ENCODE assay signal across 1 cellular context in the genomic region with DNA sequence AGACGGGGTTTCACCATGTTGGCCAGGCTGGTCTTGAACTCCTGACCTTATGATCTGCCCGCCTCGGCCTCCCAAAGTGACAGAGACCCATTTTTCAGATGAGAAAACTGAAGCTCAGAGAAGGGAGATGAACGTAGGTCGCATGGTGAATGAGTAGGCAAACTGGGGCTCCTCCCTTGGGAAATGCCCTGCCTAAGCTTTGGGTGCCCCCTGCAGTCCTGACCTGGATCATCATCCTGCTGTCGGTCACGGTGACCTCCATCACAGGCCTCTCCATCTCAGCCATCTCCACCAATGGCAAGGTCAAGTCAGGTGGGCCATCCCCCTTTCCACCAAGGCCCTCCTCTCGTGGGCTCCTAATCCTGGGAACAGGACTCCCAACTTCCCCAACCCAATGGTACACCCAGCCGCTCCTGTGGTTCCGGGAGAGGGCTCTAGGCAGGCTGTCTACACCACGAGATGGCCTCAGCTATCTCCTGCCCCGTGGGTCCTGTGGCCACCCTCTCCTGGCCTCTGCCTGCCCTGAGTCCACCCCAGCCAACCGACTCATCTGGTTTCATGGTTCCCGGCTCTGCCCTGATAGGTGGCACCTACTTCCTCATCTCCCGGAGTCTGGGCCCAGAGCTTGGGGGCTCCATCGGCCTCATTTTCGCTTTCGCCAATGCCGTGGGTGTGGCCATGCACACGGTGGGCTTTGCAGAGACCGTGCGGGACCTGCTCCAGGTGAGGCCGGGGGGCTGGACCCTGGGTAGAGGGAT.
TF ChIP-seq lines count a peak whose summit lies in the region.

No MANE protein-coding gene starts in this region.

TF ChIP-seq in GM23338, 12 proteins besides CTCF, POLR2A, EP300 and RAD21 (continued from another document):
- TF ChIP-seq ZNF462 (CRISPR knock-in tag; IDR thresholded peaks at IDR 0.05): no peak
- no peak for TF ChIP-seq ZNF331 (CRISPR knock-in tag; IDR thresholded peaks at IDR 0.05; ENCODE audit: low read depth)
- no peak for TF ChIP-seq EZH2phosphoT487 (IDR thresholded peaks at IDR 0.05; ENCODE audit: unreplicated experiment)
- TF ChIP-seq REST (IDR thresholded peaks at IDR 0.05; ENCODE audit: unreplicated experiment): no peak
- TF ChIP-seq NANOG (IDR thresholded peaks at IDR 0.05; ENCODE audit: borderline replicate concordance): no peak
- TF ChIP-seq, protein P1, sequence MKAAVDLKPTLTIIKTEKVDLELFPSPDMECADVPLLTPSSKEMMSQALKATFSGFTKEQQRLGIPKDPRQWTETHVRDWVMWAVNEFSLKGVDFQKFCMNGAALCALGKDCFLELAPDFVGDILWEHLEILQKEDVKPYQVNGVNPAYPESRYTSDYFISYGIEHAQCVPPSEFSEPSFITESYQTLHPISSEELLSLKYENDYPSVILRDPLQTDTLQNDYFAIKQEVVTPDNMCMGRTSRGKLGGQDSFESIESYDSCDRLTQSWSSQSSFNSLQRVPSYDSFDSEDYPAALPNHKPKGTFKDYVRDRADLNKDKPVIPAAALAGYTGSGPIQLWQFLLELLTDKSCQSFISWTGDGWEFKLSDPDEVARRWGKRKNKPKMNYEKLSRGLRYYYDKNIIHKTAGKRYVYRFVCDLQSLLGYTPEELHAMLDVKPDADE (IDR thresholded peaks at IDR 0.05): no peak
- TF ChIP-seq STAT1 (IDR thresholded peaks at IDR 0.05; ENCODE audit: unreplicated experiment): no peak
- TF ChIP-seq CREB1 (CRISPR knock-in tag; IDR thresholded peaks at IDR 0.05; ENCODE audit: low read depth): no peak
